ENCODE assay signal across 22 cellular contexts in genomic region chr1:158716335-158716734, GRCh38. TPM values are rescaled to one million over a fixed set of nuclear protein-coding genes. Genes with fewer than 3 reads are reported as not detected.
A peak's percentile ranks its signal among the peaks of the same experiment; 100 is the strongest.
DNase-seq lines count a peak whose midpoint lies in the region; ATAC-seq, FAIRE-seq and TF ChIP-seq lines count a peak whose summit lies in the region.
"Had no signal": no experiment of that assay in that cellular context is flagged by ENCODE, and none has a peak within 500 bp of the region (broad histone marks: within the 10 kb centered on the region; RNA-seq: fewer than 3 reads in every experiment).

No MANE protein-coding gene starts in this region.

- peak; percentile 24 for DNase-seq in Daoy (ENCODE audit: low read depth)
- DNase-seq in bronchial epithelial cell (ENCODE audit: low read depth) = peak; percentile 46
- DNase-seq in SKM-1 treated with dmso at 0.1 percent for 144 hours (lab: John Stamatoyannopoulos, UW; ENCODE audit: unreplicated experiment) = no peak
- no peak for DNase-seq in HPDE6-E6E7 (ENCODE audit: extremely low spot score)
- DNase-seq in HUDEP-2 (lab: John Stamatoyannopoulos, UW; ENCODE audit: unreplicated experiment in 76 of 76) = no peak
- DNase-seq: activated B cell treated with CpG ODN at 0.5 μM for 24 hours, Caco-2, glutamatergic neuron, NCI-H2107, NCI-H526 treated with DMSO at 0.1 percent for 48 hours, OCI-M1, sigmoid colon had no signal

- FAIRE-seq in bronchial epithelial cell (lab: Jason Lieb, UNC) = no peak
- FAIRE-seq: GM12892, GM19239 had no signal

- H3K36me3 ChIP-seq in bronchial epithelial cell (ENCODE audit: control insufficient read depth, insufficient read depth, low read length) = no peaks in the 10 kb centered on the region
- H3K36me3 ChIP-seq: esophagus muscularis mucosa, sigmoid colon, suprapubic skin had no signal

- TF ChIP-seq CTCF in bronchial epithelial cell (IDR thresholded peaks at IDR 0.05; ENCODE audit: insufficient read depth, low read length, severe bottlenecking) = no peak

- no peaks in the 10 kb centered on the region for H3K27me3 ChIP-seq in bronchial epithelial cell (ENCODE audit: control insufficient read depth, insufficient read depth, low read length)
- H3K27me3 ChIP-seq: sigmoid colon, suprapubic skin had no signal

- H3K4me3 ChIP-seq in bronchial epithelial cell (ENCODE audit: low read depth, low read length) = no peak overlapping the region
- H3K4me3 ChIP-seq: esophagus muscularis mucosa, sigmoid colon, suprapubic skin had no signal

- ATAC-seq in GM18499 (IDR thresholded peaks at IDR 0.05; ENCODE audit: insufficient read depth, unreplicated experiment) (peak; percentile 74), HG03432 (IDR thresholded peaks at IDR 0.05; ENCODE audit: unreplicated experiment) (peak; percentile 91)

RNA-seq across cellular contexts. Expression of gene OR6K3, which starts 4.2 kb away (rescaled TPM):
- not detected in 2 replicates for total RNA-seq in Daoy (2014; rRNA removed; shearing (Covaris generic))
- total RNA-seq in bronchial epithelial cell = not detected in 2 replicates
- total RNA-seq: activated B cell treated with CpG ODN at 0.5 μM for 24 hours; Caco-2; cardiac septum; esophagus muscularis mucosa; osteoblast; sigmoid colon; suprapubic skin; T-helper 2 cell treated with Interferon-gamma antibody and Interleukin-4, amounts not matched to agents 100 ng/mL and 5 ng/mL, for 36 hours had no signal

RNA-seq across cellular contexts. Expression of gene OR6K2, which starts 15.9 kb away (rescaled TPM):
- total RNA-seq in Daoy (2014; rRNA removed; shearing (Covaris generic)) = not detected in 2 replicates
- not detected in 2 replicates for total RNA-seq in bronchial epithelial cell
- total RNA-seq: activated B cell treated with CpG ODN at 0.5 μM for 24 hours; Caco-2; cardiac septum; esophagus muscularis mucosa; liver; osteoblast; sigmoid colon; suprapubic skin; T-helper 2 cell treated with Interferon-gamma antibody and Interleukin-4, amounts not matched to agents 100 ng/mL and 5 ng/mL, for 36 hours had no signal

RNA-seq across cellular contexts. Expression of gene SPTA1, which starts 29.8 kb away (rescaled TPM):
- total RNA-seq in Daoy (2014; rRNA removed; shearing (Covaris generic)) = 0.06 and 0.42 TPM in 2 replicates
- total RNA-seq in bronchial epithelial cell = not detected in 2 replicates
- total RNA-seq: activated B cell treated with CpG ODN at 0.5 μM for 24 hours; Caco-2; T-helper 2 cell treated with Interferon-gamma antibody and Interleukin-4, amounts not matched to agents 100 ng/mL and 5 ng/mL, for 36 hours had no signal

RNA-seq across cellular contexts. Expression of gene OR6K6, which starts 38.2 kb away (rescaled TPM):
- not detected in 2 replicates for total RNA-seq in Daoy (2014; rRNA removed; shearing (Covaris generic))
- not detected in 2 replicates for total RNA-seq in bronchial epithelial cell
- total RNA-seq: activated B cell treated with CpG ODN at 0.5 μM for 24 hours; Caco-2; cardiac septum; esophagus muscularis mucosa; liver; osteoblast; sigmoid colon; suprapubic skin; T-helper 2 cell treated with Interferon-gamma antibody and Interleukin-4, amounts not matched to agents 100 ng/mL and 5 ng/mL, for 36 hours had no signal

RNA-seq across cellular contexts. Expression of gene OR6N1, which starts 55.7 kb away (rescaled TPM):
- total RNA-seq in Daoy (2014; rRNA removed; shearing (Covaris generic)) = not detected in 2 replicates
- total RNA-seq in bronchial epithelial cell = not detected in 2 replicates
- total RNA-seq: activated B cell treated with CpG ODN at 0.5 μM for 24 hours; Caco-2; cardiac septum; esophagus muscularis mucosa; liver; osteoblast; sigmoid colon; suprapubic skin; T-helper 2 cell treated with Interferon-gamma antibody and Interleukin-4, amounts not matched to agents 100 ng/mL and 5 ng/mL, for 36 hours had no signal

Comparison
In these comparisons a context has a peak if more than half of its experiments do, and no peak if none do; other contexts are left out.
1. DNase-seq: peak in Daoy (single experiment) and bronchial epithelial cell (single experiment); none in SKM-1 treated with dmso at 0.1 percent for 144 hours (single experiment), HPDE6-E6E7 (single experiment) and HUDEP-2 (0 of 76).